Comparison of ENCODE assay signal across 17 cellular contexts in the genomic region with DNA sequence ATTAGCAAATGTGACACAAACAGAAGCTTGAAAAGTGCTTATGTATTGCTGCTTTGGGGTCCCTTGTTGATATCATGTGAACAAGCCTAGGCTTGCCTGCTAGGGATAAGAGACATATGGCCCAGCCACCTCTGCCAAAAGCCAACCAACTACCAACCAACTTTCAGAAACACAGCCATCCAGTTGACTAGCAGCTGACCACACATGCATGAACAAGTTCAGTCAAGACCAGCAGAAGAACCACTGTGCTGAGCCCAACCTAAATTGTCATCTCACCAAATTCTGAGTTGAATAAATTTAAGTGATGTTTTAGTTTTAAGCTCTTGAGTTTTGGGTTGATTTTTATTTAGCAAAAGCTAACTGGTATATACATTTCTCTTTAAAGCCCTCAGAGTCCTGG. TPM values are rescaled to one million over a fixed set of nuclear protein-coding genes. Genes with fewer than 3 reads are reported as not detected.
DNase-seq lines count a peak whose midpoint lies in the region; ATAC-seq and TF ChIP-seq lines count a peak whose summit lies in the region.
"Had no signal": no experiment of that assay in that cellular context is flagged by ENCODE, and none has a peak within 500 bp of the region (broad histone marks: within the 10 kb centered on the region; RNA-seq: fewer than 3 reads in every experiment).

No MANE protein-coding gene starts in this region.

- H2AFZ ChIP-seq in GM23338 = no peak overlapping the region
- H2AFZ ChIP-seq in mammary epithelial cell (ENCODE audit: low read depth, low read length) = no peak overlapping the region

- ATAC-seq in GM23338 (no peak), sciatic nerve (no peak)

- intact Hi-C loops in spleen (cut with DNase I; ENCODE audit: low total_unique reads) (no loop called here), mammary epithelial cell (cut with micrococcal nuclease) (no loop called here), sciatic nerve (cut with DNase I) (no loop called here)

- H3K9me3 ChIP-seq in HEK293 (ENCODE audit: control insufficient read depth, insufficient read depth, low read depth, low read length) (no peaks in the 10 kb centered on the region), spleen (peaks cover 0 to 22% (median 17%) of the 10 kb centered on the region in 8 donors), mammary epithelial cell (replicated peaks; ENCODE audit: insufficient read depth, low read length) (peaks cover 4% of the 10 kb centered on the region)
- H3K9me3 ChIP-seq: BE2C had no signal

- H3K9me3 Mint-ChIP-seq in GM23338 = peaks cover 24% of the 10 kb centered on the region

- DNase-seq in GM23338 (ENCODE audit: low spot score) (no peak), NCI-H2171 (lab: John Stamatoyannopoulos, UW) (peak; percentile 55), spleen (peak; percentile 6), mammary epithelial cell (no peak), sciatic nerve (ENCODE audit: low spot score) (no peak)
- DNase-seq: BE2C; C1 segment of cervical spinal cord; CD4-positive, CD25-positive, alpha-beta regulatory T cell; CD8-positive, alpha-beta memory T cell; COR-L47; DMS153; DMS79; GDM1; GOT3; H9 had no signal

- peaks cover 19% of the 10 kb centered on the region for H3K27me3 Mint-ChIP-seq in GM23338 (ENCODE audit: insufficient read depth, low read depth, poor library complexity)

- dilution Hi-C loops in mammary epithelial cell (cut with HindIII; ENCODE audit: low sequenced_read_pairs) = no loop called here

- POLR2A ChIA-PET in HEK293 (lab: Yijun Ruan, JAX) = no interaction called here

- peaks cover 33% of the 10 kb centered on the region for H3K27me3 ChIP-seq in GM23338 (ENCODE audit: insufficient read depth)
- H3K27me3 ChIP-seq in spleen (replicated peaks in 1 of 7) = peaks cover 0 to 65% (median 22%) of the 10 kb centered on the region in 7 donors
- no peaks in the 10 kb centered on the region for H3K27me3 ChIP-seq in mammary epithelial cell (ENCODE audit: insufficient read depth, low read length)

- in situ Hi-C loops in mammary epithelial cell (cut with MboI; ENCODE audit: low sequenced_read_pairs in 2 of 2) = no loop called here

- H4K20me1 ChIP-seq in GM23338 (replicated peaks; ENCODE audit: insufficient read depth) = no peaks in the 10 kb centered on the region
- H4K20me1 ChIP-seq in mammary epithelial cell (ENCODE audit: insufficient read depth, low read length) = no peaks in the 10 kb centered on the region

- peaks cover 3% of the 10 kb centered on the region; the same call in 2 of the 3 replicates for H3K4me1 Mint-ChIP-seq in GM23338
- H3K4me1 Mint-ChIP-seq: CD4-positive, CD25-positive, alpha-beta regulatory T cell had no signal

- CTCF ChIA-PET in HEK293 (lab: Yijun Ruan, JAX) (interaction anchor here (1.1 to 1.7 kb wide), 2 partner anchors 8 to 18 kb away, joined by 3 to 4 read pairs; no protein-coding TSS in a partner anchor), mammary epithelial cell (lab: Charles Lee; ENCODE audit: low non-redundant PET) (no interaction called here)

- no peaks in the 10 kb centered on the region; the same call in 1 of the 2 replicates for H3K9me2 ChIP-seq in GM23338 (ENCODE audit: insufficient read depth)

- H3K4me3 ChIP-seq in GM23338 = no peak overlapping the region
- no peak overlapping the region for H3K4me3 ChIP-seq in HEK293 (ENCODE audit: low read depth, low read length)
- H3K4me3 ChIP-seq in spleen = no peak overlapping the region
- no peak overlapping the region for H3K4me3 ChIP-seq in mammary epithelial cell (replicated peaks in 1 of 3; ENCODE audit: insufficient read depth in 1 of 3, low read depth in 2 of 3, low read length in 3 of 3)

- no peak for TF ChIP-seq POLR2A in spleen (IDR thresholded peaks at IDR 0.05)

- no peak overlapping the region for H3K4me3 Mint-ChIP-seq in GM23338
- H3K4me3 Mint-ChIP-seq: CD4-positive, CD25-positive, alpha-beta regulatory T cell; CD8-positive, alpha-beta memory T cell; H9 had no signal

- peaks cover 17% of the 10 kb centered on the region for H3K36me3 Mint-ChIP-seq in GM23338 (ENCODE audit: low read depth)
- H3K36me3 Mint-ChIP-seq: CD4-positive, CD25-positive, alpha-beta regulatory T cell had no signal

- no peak overlapping the region for H3K27ac Mint-ChIP-seq in GM23338
- H3K27ac Mint-ChIP-seq: CD4-positive, CD25-positive, alpha-beta regulatory T cell; H9 had no signal

- no peaks in the 10 kb centered on the region for H3K79me2 ChIP-seq in GM23338 (replicated peaks; ENCODE audit: insufficient read depth)
- H3K79me2 ChIP-seq in mammary epithelial cell (ENCODE audit: insufficient read depth, low read length) = no peaks in the 10 kb centered on the region

- H3K36me3 ChIP-seq in GM23338 (ENCODE audit: insufficient read depth) = no peaks in the 10 kb centered on the region
- no peaks in the 10 kb centered on the region for H3K36me3 ChIP-seq in HEK293 (ENCODE audit: control insufficient read depth in 2 of 2, insufficient read depth in 1 of 2, low read length in 2 of 2)
- no peaks in the 10 kb centered on the region for H3K36me3 ChIP-seq in spleen
- no peaks in the 10 kb centered on the region for H3K36me3 ChIP-seq in mammary epithelial cell (ENCODE audit: insufficient read depth, low read length)
- H3K36me3 ChIP-seq: BE2C had no signal

- H3K9ac ChIP-seq in mammary epithelial cell (ENCODE audit: insufficient read depth, low read length) = no peak overlapping the region

- H3K4me1 ChIP-seq in GM23338 (ENCODE audit: insufficient read depth) (0 out of 2 replicates have a peak, but pooled peaks cover 5% of the 10 kb centered on the region), HEK293 (ENCODE audit: control insufficient read depth, insufficient read depth, low read length) (no peaks in the 10 kb centered on the region), spleen (peaks cover 0 to 5% (median 0%) of the 10 kb centered on the region in 6 donors), mammary epithelial cell (ENCODE audit: insufficient read depth, low read length) (peaks cover 4% of the 10 kb centered on the region)
- H3K4me1 ChIP-seq: BE2C had no signal

- no peak for TF ChIP-seq CTCF in GM23338 (conservative IDR thresholded peaks at IDR 0.05; ENCODE audit: low read depth in 2 of 2)
- no peak for TF ChIP-seq CTCF in HEK293 (tag by site-specific recombination; IDR thresholded peaks at IDR 0.05)
- TF ChIP-seq CTCF in spleen (IDR thresholded peaks at IDR 0.05 in 8 of 11, conservative IDR thresholded peaks at IDR 0.05 in 3 of 11) = no peak
- TF ChIP-seq CTCF in mammary epithelial cell (conservative IDR thresholded peaks at IDR 0.05 in 1 of 2, IDR thresholded peaks at IDR 0.05 in 1 of 2; ENCODE audit: extremely low read depth in 1 of 2, insufficient read depth in 1 of 2, low read depth in 1 of 2, low read length in 2 of 2) = no peak

- H3K27ac ChIP-seq in GM23338 (ENCODE audit: low read depth) (no peak overlapping the region), HEK293 (ENCODE audit: extremely low read depth, low read depth, low read length) (no peak overlapping the region), spleen (no peak overlapping the region), mammary epithelial cell (ENCODE audit: insufficient read depth, low read depth, low read length) (no peak overlapping the region)

- H3F3A ChIP-seq in GM23338 (replicated peaks; ENCODE audit: low read depth) = no peaks in the 10 kb centered on the region

- H3K4me2 ChIP-seq in GM23338 = no peak overlapping the region
- no peak overlapping the region for H3K4me2 ChIP-seq in mammary epithelial cell (ENCODE audit: insufficient read depth, low read depth, low read length)

- no TSS peak for BruUV-seq in mammary epithelial cell (replicated peaks; lab: Mats Ljungman, UMichigan)

TF ChIP-seq in GM23338, 12 proteins besides CTCF, POLR2A, EP300 and RAD21 (continues in another document):
- peak; percentile 98 for TF ChIP-seq ZNF331 (CRISPR knock-in tag; IDR thresholded peaks at IDR 0.05; ENCODE audit: low read depth)

TF ChIP-seq in HEK293, 187 proteins besides CTCF, POLR2A, EP300 and RAD21 (continues in another document):
- TF ChIP-seq, protein P1, sequence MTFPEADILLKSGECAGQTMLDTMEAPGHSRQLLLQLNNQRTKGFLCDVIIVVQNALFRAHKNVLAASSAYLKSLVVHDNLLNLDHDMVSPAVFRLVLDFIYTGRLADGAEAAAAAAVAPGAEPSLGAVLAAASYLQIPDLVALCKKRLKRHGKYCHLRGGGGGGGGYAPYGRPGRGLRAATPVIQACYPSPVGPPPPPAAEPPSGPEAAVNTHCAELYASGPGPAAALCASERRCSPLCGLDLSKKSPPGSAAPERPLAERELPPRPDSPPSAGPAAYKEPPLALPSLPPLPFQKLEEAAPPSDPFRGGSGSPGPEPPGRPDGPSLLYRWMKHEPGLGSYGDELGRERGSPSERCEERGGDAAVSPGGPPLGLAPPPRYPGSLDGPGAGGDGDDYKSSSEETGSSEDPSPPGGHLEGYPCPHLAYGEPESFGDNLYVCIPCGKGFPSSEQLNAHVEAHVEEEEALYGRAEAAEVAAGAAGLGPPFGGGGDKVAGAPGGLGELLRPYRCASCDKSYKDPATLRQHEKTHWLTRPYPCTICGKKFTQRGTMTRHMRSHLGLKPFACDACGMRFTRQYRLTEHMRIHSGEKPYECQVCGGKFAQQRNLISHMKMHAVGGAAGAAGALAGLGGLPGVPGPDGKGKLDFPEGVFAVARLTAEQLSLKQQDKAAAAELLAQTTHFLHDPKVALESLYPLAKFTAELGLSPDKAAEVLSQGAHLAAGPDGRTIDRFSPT (tag by site-specific recombination; IDR thresholded peaks at IDR 0.05) = no peak
- TF ChIP-seq SETDB1 (IDR thresholded peaks at IDR 0.05; ENCODE audit: insufficient read length, low read length) (peak; percentile 84), ZNF133 (tag by site-specific recombination; IDR thresholded peaks at IDR 0.05) (no peak), ZFHX2 (tag by site-specific recombination; conservative IDR thresholded peaks at IDR 0.05) (no peak)

RNA-seq across cellular contexts. Expression of a gene that starts 3.5 kb away (rescaled TPM):
- 0.97 and 1.1 TPM in 2 replicates for total RNA-seq in GM23338 (2014; rRNA removed; shearing (Covaris generic))
- polyA plus RNA-seq in GM23338 (2016; fragmentation: Nextera tagmentation; extraction: Ambion mirVana) (0.73 and 0.97 TPM in 2 replicates), spleen (under 1 TPM in 1 of 3 donors, not detected in 2; 0.05 TPM), mammary epithelial cell (0.06 TPM)
- total RNA-seq in spleen (not detected), mammary epithelial cell (not detected), sciatic nerve (not detected)
- not detected for polyA minus RNA-seq in mammary epithelial cell
- total RNA-seq: CD4-positive, CD25-positive, alpha-beta regulatory T cell; CD8-positive, alpha-beta memory T cell had no signal
- polyA plus RNA-seq: CD4-positive, CD25-positive, alpha-beta regulatory T cell; CD8-positive, alpha-beta memory T cell had no signal

RNA-seq across cellular contexts. Expression of a gene that starts 30.8 kb away (rescaled TPM):
- total RNA-seq in GM23338 (2014; rRNA removed; shearing (Covaris generic)) = 141 TPM in 2 replicates
- 66.0 and 69.0 TPM in 2 replicates for polyA plus RNA-seq in GM23338 (2016; fragmentation: Nextera tagmentation; extraction: Ambion mirVana)
- total RNA-seq in spleen = 10 to 100 TPM in 3 of 7 donors, 1 to 10 TPM in 4; 4.8 to 19.4 (median 8.4) TPM
- polyA plus RNA-seq in spleen = 1 to 10 TPM; 2.0 to 6.9 (median 6.4) TPM
- 10 to 100 TPM in 1 of 2 donors, 1 to 10 TPM in 1; 2.0 to 57.9 TPM for total RNA-seq in mammary epithelial cell
- polyA plus RNA-seq in mammary epithelial cell = 111 TPM
- polyA minus RNA-seq in mammary epithelial cell = 100 TPM
- total RNA-seq in sciatic nerve = 2.6 TPM

RNA-seq across cellular contexts. Expression of a gene that starts 45.3 kb away (rescaled TPM):
- total RNA-seq in GM23338 (2014; rRNA removed; shearing (Covaris generic)) = 3.3 and 3.7 TPM in 2 replicates
- 2.3 and 2.4 TPM in 2 replicates for polyA plus RNA-seq in GM23338 (2016; fragmentation: Nextera tagmentation; extraction: Ambion mirVana)
- not detected for total RNA-seq in spleen
- under 1 TPM in 1 of 3 donors, not detected in 2; 0.06 TPM for polyA plus RNA-seq in spleen
- total RNA-seq in mammary epithelial cell = not detected
- not detected for polyA plus RNA-seq in mammary epithelial cell
- polyA minus RNA-seq in mammary epithelial cell = not detected
- 22.6 TPM for total RNA-seq in sciatic nerve
- total RNA-seq: CD4-positive, CD25-positive, alpha-beta regulatory T cell; CD8-positive, alpha-beta memory T cell; Daoy had no signal
- polyA plus RNA-seq: CD4-positive, CD25-positive, alpha-beta regulatory T cell; CD8-positive, alpha-beta memory T cell had no signal

Comparison
In these comparisons a context has a peak if more than half of its experiments do, and no peak if none do; other contexts are left out.
1. DNase-seq: peak in NCI-H2171 (single experiment) and spleen (single experiment); none in GM23338 (single experiment), mammary epithelial cell (single experiment) and sciatic nerve (single experiment).